9 cellular contexts compared by ENCODE assay signal in genomic region chr12:55847603-55848329, GRCh38. TPM values are rescaled to one million over a fixed set of nuclear protein-coding genes. Genes with fewer than 3 reads are reported as not detected.
DNase-seq lines count a peak whose midpoint lies in the region; ATAC-seq, FAIRE-seq and TF ChIP-seq lines count a peak whose summit lies in the region.
"Had no signal": no experiment of that assay in that cellular context is flagged by ENCODE, and none has a peak within 500 bp of the region (broad histone marks: within the 10 kb centered on the region; RNA-seq: fewer than 3 reads in every experiment).

No MANE protein-coding gene starts in this region.

- H3T11ph ChIP-seq in H9 (ENCODE audit: low read length) = no peak overlapping the region

- H3K9me3 ChIP-seq in K562 (replicated peaks; ENCODE audit: control insufficient read depth, insufficient read depth, low read depth, low read length) = no peaks in the 10 kb centered on the region
- no peaks in the 10 kb centered on the region for H3K9me3 ChIP-seq in H9 (ENCODE audit: control insufficient read depth, low read depth, low read length)

- H3K18ac ChIP-seq in H9 (ENCODE audit: insufficient read length, low read depth, low read length) = no peak overlapping the region

- intact Hi-C loops in K562 (cut with micrococcal nuclease) = no loop called here

- H3K4me3 ChIP-seq in K562 = 0 out of 2 replicates have a peak overlapping the region, but pooled peaks have one; percentile 1

- H3K9ac ChIP-seq in K562 (ENCODE audit: insufficient read depth in 1 of 2, low read depth in 2 of 2, low read length in 2 of 2) (peak overlapping the region; percentile 40 to 78; a peak in 3 of 4 replicates), H9 (ENCODE audit: extremely low read depth, insufficient read length, low read length) (no peak overlapping the region)

- H3K4me1 Mint-ChIP-seq in stimulated activated memory B cell treated with anti-CD40 and anti-IgM and Interleukin-4, amounts not matched to agents 10 μg/mL and 1 μg/mL and 100 μg/mL, for 72 hours = peaks cover 8% of the 10 kb centered on the region
- H3K4me1 Mint-ChIP-seq in H9 = peaks cover 16 to 22% of the 10 kb centered on the region in 2 experiments

- H3K14ac ChIP-seq in H9 (ENCODE audit: insufficient read depth, low read length) = no peak overlapping the region; the same call in 1 of the 2 replicates

- H3K36me3 Mint-ChIP-seq in activated naive CD4-positive, alpha-beta T cell treated with anti-CD3 and anti-CD28 coated beads, Interleukin-2, amount 50 U/mL, for 72 hours = no peaks in the 10 kb centered on the region
- no peaks in the 10 kb centered on the region for H3K36me3 Mint-ChIP-seq in stimulated activated memory B cell treated with anti-CD40 and anti-IgM and Interleukin-4, amounts not matched to agents 10 μg/mL and 1 μg/mL and 100 μg/mL, for 72 hours
- H3K36me3 Mint-ChIP-seq in H9 (ENCODE audit: insufficient read depth in 1 of 3, low read depth in 3 of 3) = no peaks in the 10 kb centered on the region

- H2AK5ac ChIP-seq in H9 (ENCODE audit: insufficient read length, low read length) = no peak overlapping the region

- H3K9me1 ChIP-seq in K562 (ENCODE audit: control insufficient read depth, insufficient read depth, low read length) = no peaks in the 10 kb centered on the region

- 17% methylated on average over 6 of the region's 6 CpGs for WGBS in K562 (ENCODE audit: insufficient coverage, low coverage, missing lambda C conversion rate)
- WGBS in H9 (ENCODE audit: extremely low coverage, insufficient read length, low lambda C conversion rate) = no CpG with 5 or more reads among the region's 6 CpGs

- H3K9me3 Mint-ChIP-seq in activated naive CD4-positive, alpha-beta T cell treated with anti-CD3 and anti-CD28 coated beads, Interleukin-2, amount 50 U/mL, for 72 hours = no peaks in the 10 kb centered on the region
- no peaks in the 10 kb centered on the region for H3K9me3 Mint-ChIP-seq in stimulated activated memory B cell treated with anti-CD40 and anti-IgM and Interleukin-4, amounts not matched to agents 10 μg/mL and 1 μg/mL and 100 μg/mL, for 72 hours
- no peaks in the 10 kb centered on the region for H3K9me3 Mint-ChIP-seq in H9

- in situ Hi-C loops in K562 (cut with MboI) = no loop called here

- H4K91ac ChIP-seq in H9 (ENCODE audit: insufficient read length, low read depth, low read length) = no peak overlapping the region

- no peak for DNase-seq in activated naive CD4-positive, alpha-beta T cell treated with anti-CD3 and anti-CD28 coated beads, Interleukin-2, amount 50 U/mL, for 72 hours (ENCODE audit: low spot score in 2 of 2)
- no peak for DNase-seq in activated naive CD4-positive, alpha-beta T cell treated with anti-CD3 and anti-CD28 coated beads, Interleukin-2, amount 50 U/mL, for 16 hours
- DNase-seq in K562 (ENCODE audit: extremely low read depth in 1 of 4, low spot score in 3 of 4) (peak; percentile 70 to 89 (median 76)), kidney glomerular epithelial cell (lab: John Stamatoyannopoulos, UW) (peak; percentile 39), NCI-H1092 (lab: John Stamatoyannopoulos, UW) (no peak), H9 (no peak)

- ATAC-seq in activated naive CD4-positive, alpha-beta T cell treated with anti-CD3 and anti-CD28 coated beads, Interleukin-2, amount 50 U/mL, for 72 hours = peak; percentile 79 to 86
- ATAC-seq in K562 (peak; percentile 91), HG03439 (IDR thresholded peaks at IDR 0.05; ENCODE audit: unreplicated experiment) (no peak)
- ATAC-seq in stimulated activated memory B cell treated with anti-CD40 and anti-IgM and Interleukin-4, amounts not matched to agents 10 μg/mL and 1 μg/mL and 100 μg/mL, for 72 hours = no peak

- no peak overlapping the region for H3K56ac ChIP-seq in H9 (ENCODE audit: insufficient read length, low read depth, low read length)

- H3K27ac Mint-ChIP-seq in activated naive CD4-positive, alpha-beta T cell treated with anti-CD3 and anti-CD28 coated beads, Interleukin-2, amount 50 U/mL, for 72 hours = peak overlapping the region; percentile 80 to 85
- peak overlapping the region; percentile 53 for H3K27ac Mint-ChIP-seq in stimulated activated memory B cell treated with anti-CD40 and anti-IgM and Interleukin-4, amounts not matched to agents 10 μg/mL and 1 μg/mL and 100 μg/mL, for 72 hours
- no peak overlapping the region for H3K27ac Mint-ChIP-seq in H9

- H3K4me2 ChIP-seq in K562 (ENCODE audit: insufficient read depth, low read length) (peak overlapping the region; percentile 64), H9 (ENCODE audit: insufficient read depth, insufficient read length, low read length) (no peak overlapping the region)

- CTCF ChIA-PET in K562 (lab: Yijun Ruan, JAX; ENCODE audit: low intra/inter-chr PET ratio) = no interaction called here

- FAIRE-seq in K562 (lab: Jason Lieb, UNC) = peak; percentile 88

- H3K27me3 Mint-ChIP-seq in stimulated activated memory B cell treated with anti-CD40 and anti-IgM and Interleukin-4, amounts not matched to agents 10 μg/mL and 1 μg/mL and 100 μg/mL, for 72 hours = peaks cover 22% of the 10 kb centered on the region
- peaks cover 6% of the 10 kb centered on the region for H3K27me3 Mint-ChIP-seq in H9 (ENCODE audit: low read depth)

- H3K4me1 ChIP-seq in K562 (replicated peaks in 1 of 2; ENCODE audit: control insufficient read depth in 2 of 2, insufficient read depth in 2 of 2, low read length in 2 of 2) (peaks cover 9 to 23% of the 10 kb centered on the region in 2 experiments), H9 (ENCODE audit: insufficient read depth, low read length) (no peaks in the 10 kb centered on the region; the same call in 1 of the 2 replicates)

- no peak overlapping the region for H3K4ac ChIP-seq in H9 (ENCODE audit: low read depth, low read length)

- no peak overlapping the region for H4K5ac ChIP-seq in H9 (ENCODE audit: insufficient read length, low read depth, low read length)

- POLR2A ChIA-PET in K562 (lab: Yijun Ruan, JAX) = interaction anchor here (0.6 to 2.1 kb wide), 14 partner anchors 9 to 194 kb away, joined by 3 to 8 read pairs (median 3); partner anchors contain the start of gene DNAJC14

- H4K20me1 ChIP-seq in K562 (replicated peaks; ENCODE audit: control insufficient read depth, insufficient read depth, low read length) = no peaks in the 10 kb centered on the region
- peaks cover 3% of the 10 kb centered on the region for H4K20me1 ChIP-seq in H9 (ENCODE audit: control insufficient read depth, insufficient read depth, insufficient read length)

- no peak for TF ChIP-seq EP300 in K562 (IDR thresholded peaks at IDR 0.05; ENCODE audit: low read length)

- no peaks in the 10 kb centered on the region for H3K23me2 ChIP-seq in H9 (ENCODE audit: insufficient read length, low read depth, low read length, poor library complexity, severe bottlenecking)

- H4K8ac ChIP-seq in H9 (replicated peaks; ENCODE audit: insufficient read length, low read depth, low read length) = no peak overlapping the region

- no peak overlapping the region for H2BK15ac ChIP-seq in H9 (ENCODE audit: low read depth, low read length)

- no peak overlapping the region for H2BK12ac ChIP-seq in H9 (ENCODE audit: insufficient read length, low read depth, low read length)

- H3K27ac ChIP-seq in K562 (ENCODE audit: extremely low read depth, low read depth, low read length) (peak overlapping the region; percentile 46), H9 (ENCODE audit: insufficient read length, low read depth, low read length) (no peak overlapping the region)

- H3K79me2 ChIP-seq in K562 (ENCODE audit: control insufficient read depth, insufficient read depth, low read length) (peaks cover 3% of the 10 kb centered on the region; the same call in 1 of the 3 replicates), H9 (ENCODE audit: insufficient read depth, low read length) (no peaks in the 10 kb centered on the region)

- H2BK5ac ChIP-seq in H9 (ENCODE audit: insufficient read length, low read length) = no peak overlapping the region

- no peak for TF ChIP-seq RAD21 in K562 (CRISPR knock-in tag; conservative IDR thresholded peaks at IDR 0.05 in 1 of 2, IDR thresholded peaks at IDR 0.05 in 1 of 2)

- H3K4me3 Mint-ChIP-seq in stimulated activated memory B cell treated with anti-CD40 and anti-IgM and Interleukin-4, amounts not matched to agents 10 μg/mL and 1 μg/mL and 100 μg/mL, for 72 hours = no peak overlapping the region
- H3K4me3 Mint-ChIP-seq in H9 = no peak overlapping the region

- no peak overlapping the region for H2BK120ac ChIP-seq in H9 (ENCODE audit: low read depth, low read length, poor library complexity, severe bottlenecking)

- no peak overlapping the region for H2BK20ac ChIP-seq in H9 (ENCODE audit: low read depth, low read length, poor library complexity, severe bottlenecking)

- H3K79me1 ChIP-seq in H9 (ENCODE audit: insufficient read depth, low read depth, low read length, poor library complexity, severe bottlenecking) = no peaks in the 10 kb centered on the region

- H3K27me3 ChIP-seq in K562 (ENCODE audit: control insufficient read depth in 2 of 2, insufficient read depth in 2 of 2, low read length in 2 of 2) (no peaks in the 10 kb centered on the region), H9 (ENCODE audit: insufficient read depth, low read length) (no peaks in the 10 kb centered on the region)

- H3K36me3 ChIP-seq in K562 (ENCODE audit: control insufficient read depth, insufficient read depth, low read length) = no peaks in the 10 kb centered on the region

- no peak overlapping the region for H3K23ac ChIP-seq in H9 (ENCODE audit: insufficient read length, low read depth, low read length)

- no peak; the same call in 1 of the 2 replicates for TF ChIP-seq POLR2A in K562 (conservative IDR thresholded peaks at IDR 0.05)

- no peak for TF ChIP-seq CTCF in K562 (IDR thresholded peaks at IDR 0.05 in 2 of 3, conservative IDR thresholded peaks at IDR 0.05 in 1 of 3; ENCODE audit: insufficient read depth in 2 of 3, low read depth in 1 of 3, low read length in 3 of 3)
- no peak for TF ChIP-seq CTCF in H9 (conservative IDR thresholded peaks at IDR 0.05)

- no TSS peak for BruUV-seq in K562 (replicated peaks; lab: Mats Ljungman, UMichigan)

- H2AFZ ChIP-seq in K562 (ENCODE audit: low read depth, low read length) = peak overlapping the region; percentile 93
- H2AFZ ChIP-seq in H9 (ENCODE audit: low read length) = no peak overlapping the region

RNA-seq across cellular contexts. Expression of gene MMP19, which starts 5.0 kb away (rescaled TPM):
- total RNA-seq in activated naive CD4-positive, alpha-beta T cell treated with anti-CD3 and anti-CD28 coated beads, Interleukin-2, amount 50 U/mL, for 72 hours = under 1 TPM in 1 of 2 donors, not detected in 1; 0.12 TPM
- 4.1 and 10.5 TPM in 2 replicates for total RNA-seq in K562 (2011; cell fraction: chromatin; rRNA removed; ENCODE audit: low replicate concordance)
- 3.6 and 6.3 TPM in 2 replicates for total RNA-seq in K562 (2011; cell fraction: nucleolus; rRNA removed)
- 4.3 and 6.6 TPM in 2 replicates for total RNA-seq in K562 (2011; cell fraction: nucleoplasm; rRNA removed)
- 0.29 and 0.59 TPM in 2 replicates for total RNA-seq in K562 (2014; rRNA removed)
- 0.35 and 0.87 TPM in 2 replicates for total RNA-seq in K562 (2014; rRNA removed; fragmentation: Illumina TruSeq; extraction: Trizol)
- total RNA-seq in K562 (2015; rRNA removed; fragmentation: Illumina TruSeq; extraction: Trizol) = 0.14 and 0.30 TPM in 2 replicates
- total RNA-seq in K562 (2021) = 1.1 and 1.3 TPM in 2 replicates
- 1.3 and 1.6 TPM in 2 replicates for polyA plus RNA-seq in K562 (2011; rRNA removed)
- polyA plus RNA-seq in K562 (2011; cell fraction: cytosol; rRNA removed) = 1.3 TPM in 2 replicates
- polyA plus RNA-seq in K562 (2011; cell fraction: nucleus; rRNA removed) = 4.6 and 8.1 TPM in 2 replicates
- 1.3 and 4.0 TPM in 2 replicates for polyA plus RNA-seq in K562 (2012)
- polyA plus RNA-seq in K562 (2014; fragmentation: Illumina TruSeq; extraction: Trizol) = 0.89 and 1.00 TPM in 2 replicates
- polyA plus RNA-seq in K562 (2014; fragmentation: Nextera tagmentation; extraction: Ambion mirVana) = under 1 TPM; 0.25 to 0.56 TPM
- polyA plus RNA-seq in K562 (2014; rRNA removed) = 0.47 and 0.66 TPM in 2 replicates
- 0.33 and 0.67 TPM in 2 replicates for polyA minus RNA-seq in K562 (2011; rRNA and poly(A)+ RNA removed)
- polyA minus RNA-seq in K562 (2011; cell fraction: cytosol; rRNA and poly(A)+ RNA removed) = 0.57 TPM in 1 of 2 replicates, not detected in the other
- polyA minus RNA-seq in K562 (2011; cell fraction: nucleus; rRNA and poly(A)+ RNA removed) = 1.4 and 1.8 TPM in 2 replicates
- 1.7 and 2.4 TPM in 2 replicates for total RNA-seq in H9 (2021)
- total RNA-seq: activated CD8-positive, alpha-beta memory T cell treated with anti-CD3 and anti-CD28 coated beads for 36 hours had no signal

RNA-seq across cellular contexts. Expression of gene DNAJC14, which starts 18.4 kb away (rescaled TPM):
- total RNA-seq in activated naive CD4-positive, alpha-beta T cell treated with anti-CD3 and anti-CD28 coated beads, Interleukin-2, amount 50 U/mL, for 72 hours = 10 to 100 TPM; 29.0 to 33.4 TPM
- 19.9 and 22.5 TPM in 2 replicates for total RNA-seq in K562 (2011; cell fraction: chromatin; rRNA removed; ENCODE audit: low replicate concordance)
- total RNA-seq in K562 (2011; cell fraction: nucleolus; rRNA removed) = 14.2 and 16.4 TPM in 2 replicates
- 25.2 and 34.0 TPM in 2 replicates for total RNA-seq in K562 (2011; cell fraction: nucleoplasm; rRNA removed)
- 29.8 and 38.0 TPM in 2 replicates for total RNA-seq in K562 (2014; rRNA removed)
- total RNA-seq in K562 (2014; rRNA removed; fragmentation: Illumina TruSeq; extraction: Trizol) = 28.8 and 33.2 TPM in 2 replicates
- total RNA-seq in K562 (2015; rRNA removed; fragmentation: Illumina TruSeq; extraction: Trizol) = 37.3 and 40.9 TPM in 2 replicates
- 29.6 and 32.0 TPM in 2 replicates for total RNA-seq in K562 (2021)
- 7.3 and 10.4 TPM in 2 replicates for polyA plus RNA-seq in K562 (2011; rRNA removed)
- polyA plus RNA-seq in K562 (2011; cell fraction: cytosol; rRNA removed) = 12.9 and 15.5 TPM in 2 replicates
- polyA plus RNA-seq in K562 (2011; cell fraction: nucleus; rRNA removed) = 6.4 and 10.4 TPM in 2 replicates
- polyA plus RNA-seq in K562 (2012) = 21.6 and 26.6 TPM in 2 replicates
- polyA plus RNA-seq in K562 (2014; fragmentation: Illumina TruSeq; extraction: Trizol) = 34.2 and 41.3 TPM in 2 replicates
- polyA plus RNA-seq in K562 (2014; fragmentation: Nextera tagmentation; extraction: Ambion mirVana) = 10 to 100 TPM in 1 of 2 experiments, 1 to 10 TPM in 1; 5.5 to 18.9 TPM
- 19.2 and 20.4 TPM in 2 replicates for polyA plus RNA-seq in K562 (2014; rRNA removed)
- 9.0 and 9.7 TPM in 2 replicates for polyA minus RNA-seq in K562 (2011; rRNA and poly(A)+ RNA removed)
- 7.9 and 11.9 TPM in 2 replicates for polyA minus RNA-seq in K562 (2011; cell fraction: cytosol; rRNA and poly(A)+ RNA removed)
- polyA minus RNA-seq in K562 (2011; cell fraction: nucleus; rRNA and poly(A)+ RNA removed) = 4.4 and 7.0 TPM in 2 replicates
- 33.7 and 37.1 TPM in 2 replicates for total RNA-seq in H9 (2021)

RNA-seq across cellular contexts. Expression of gene ORMDL2, which starts 29.9 kb away (rescaled TPM):
- total RNA-seq in activated naive CD4-positive, alpha-beta T cell treated with anti-CD3 and anti-CD28 coated beads, Interleukin-2, amount 50 U/mL, for 72 hours = 10 to 100 TPM; 27.0 to 35.2 TPM
- 43.2 and 59.0 TPM in 2 replicates for total RNA-seq in K562 (2011; cell fraction: chromatin; rRNA removed; ENCODE audit: low replicate concordance)
- total RNA-seq in K562 (2011; cell fraction: nucleolus; rRNA removed) = 52.1 and 60.7 TPM in 2 replicates
- 62.7 and 65.0 TPM in 2 replicates for total RNA-seq in K562 (2011; cell fraction: nucleoplasm; rRNA removed)
- 9.9 and 13.6 TPM in 2 replicates for total RNA-seq in K562 (2014; rRNA removed)
- total RNA-seq in K562 (2014; rRNA removed; fragmentation: Illumina TruSeq; extraction: Trizol) = 41.8 and 42.9 TPM in 2 replicates
- 21.6 and 23.3 TPM in 2 replicates for total RNA-seq in K562 (2015; rRNA removed; fragmentation: Illumina TruSeq; extraction: Trizol)
- total RNA-seq in K562 (2021) = 32.7 and 34.3 TPM in 2 replicates
- polyA plus RNA-seq in K562 (2011; rRNA removed) = 23.3 and 34.4 TPM in 2 replicates
- polyA plus RNA-seq in K562 (2011; cell fraction: cytosol; rRNA removed) = 33.2 and 42.6 TPM in 2 replicates
- 20.9 and 22.1 TPM in 2 replicates for polyA plus RNA-seq in K562 (2011; cell fraction: nucleus; rRNA removed)
- 37.0 and 51.4 TPM in 2 replicates for polyA plus RNA-seq in K562 (2012)
- 35.7 and 45.2 TPM in 2 replicates for polyA plus RNA-seq in K562 (2014; fragmentation: Illumina TruSeq; extraction: Trizol)
- 100 to 1,000 TPM in 1 of 2 experiments, 10 to 100 TPM in 1; 98.0 to 113 TPM for polyA plus RNA-seq in K562 (2014; fragmentation: Nextera tagmentation; extraction: Ambion mirVana)
- 21.7 and 27.0 TPM in 2 replicates for polyA plus RNA-seq in K562 (2014; rRNA removed)
- 36.5 and 42.4 TPM in 2 replicates for polyA minus RNA-seq in K562 (2011; rRNA and poly(A)+ RNA removed)
- polyA minus RNA-seq in K562 (2011; cell fraction: cytosol; rRNA and poly(A)+ RNA removed) = 10.3 and 21.0 TPM in 2 replicates
- polyA minus RNA-seq in K562 (2011; cell fraction: nucleus; rRNA and poly(A)+ RNA removed) = 15.8 and 25.9 TPM in 2 replicates
- total RNA-seq in H9 (2021) = 51.3 and 53.1 TPM in 2 replicates

RNA-seq across cellular contexts. Expression of gene SARNP, which starts 30.2 kb away (rescaled TPM):
- 100 to 1,000 TPM in 1 of 2 donors, 10 to 100 TPM in 1; 95.0 to 101 TPM for total RNA-seq in activated naive CD4-positive, alpha-beta T cell treated with anti-CD3 and anti-CD28 coated beads, Interleukin-2, amount 50 U/mL, for 72 hours
- total RNA-seq in K562 (2011; cell fraction: chromatin; rRNA removed; ENCODE audit: low replicate concordance) = 60.9 and 133 TPM in 2 replicates
- total RNA-seq in K562 (2011; cell fraction: nucleolus; rRNA removed) = 37.2 and 42.0 TPM in 2 replicates
- 64.7 and 91.5 TPM in 2 replicates for total RNA-seq in K562 (2011; cell fraction: nucleoplasm; rRNA removed)
- total RNA-seq in K562 (2014; rRNA removed) (111 and 202 TPM in 2 replicates), K562 (2014; rRNA removed; fragmentation: Illumina TruSeq; extraction: Trizol) (174 and 193 TPM in 2 replicates), K562 (2015; rRNA removed; fragmentation: Illumina TruSeq; extraction: Trizol) (147 and 154 TPM in 2 replicates), K562 (2021) (70.1 and 77.8 TPM in 2 replicates), H9 (2021) (122 and 127 TPM in 2 replicates)
- polyA plus RNA-seq in K562 (2011; rRNA removed) (156 and 174 TPM in 2 replicates), K562 (2014; fragmentation: Illumina TruSeq; extraction: Trizol) (198 and 206 TPM in 2 replicates), K562 (2014; fragmentation: Nextera tagmentation; extraction: Ambion mirVana) (100 to 1,000 TPM; 342 to 400 TPM), K562 (2014; rRNA removed) (212 and 228 TPM in 2 replicates)
- 43.4 and 112 TPM in 2 replicates for polyA plus RNA-seq in K562 (2011; cell fraction: cytosol; rRNA removed)
- 37.7 and 65.4 TPM in 2 replicates for polyA plus RNA-seq in K562 (2011; cell fraction: nucleus; rRNA removed)
- 99.8 and 146 TPM in 2 replicates for polyA plus RNA-seq in K562 (2012)
- polyA minus RNA-seq in K562 (2011; rRNA and poly(A)+ RNA removed) = 80.6 and 102 TPM in 2 replicates
- polyA minus RNA-seq in K562 (2011; cell fraction: cytosol; rRNA and poly(A)+ RNA removed) = 16.2 and 17.3 TPM in 2 replicates
- polyA minus RNA-seq in K562 (2011; cell fraction: nucleus; rRNA and poly(A)+ RNA removed) = 18.3 and 38.1 TPM in 2 replicates

Comparison
In these comparisons a context has a peak if more than half of its experiments do, and no peak if none do; other contexts are left out.
1. ATAC-seq: peak in activated naive CD4-positive, alpha-beta T cell treated with anti-CD3 and anti-CD28 coated beads, Interleukin-2, amount 50 U/mL, for 72 hours (2 of 2) and K562 (single experiment); none in stimulated activated memory B cell treated with anti-CD40 and anti-IgM and Interleukin-4, amounts not matched to agents 10 μg/mL and 1 μg/mL and 100 μg/mL, for 72 hours (single experiment) and HG03439 (single experiment).
2. DNase-seq: peak in K562 (4 of 4) and kidney glomerular epithelial cell (single experiment); none in activated naive CD4-positive, alpha-beta T cell treated with anti-CD3 and anti-CD28 coated beads, Interleukin-2, amount 50 U/mL, for 72 hours (0 of 2), activated naive CD4-positive, alpha-beta T cell treated with anti-CD3 and anti-CD28 coated beads, Interleukin-2, amount 50 U/mL, for 16 hours (single experiment), NCI-H1092 (single experiment) and H9 (single experiment).
3. H3K27ac Mint-ChIP-seq: peak in activated naive CD4-positive, alpha-beta T cell treated with anti-CD3 and anti-CD28 coated beads, Interleukin-2, amount 50 U/mL, for 72 hours (2 of 2) and stimulated activated memory B cell treated with anti-CD40 and anti-IgM and Interleukin-4, amounts not matched to agents 10 μg/mL and 1 μg/mL and 100 μg/mL, for 72 hours (single experiment); none in H9 (0 of 3).